In the genomic region with DNA sequence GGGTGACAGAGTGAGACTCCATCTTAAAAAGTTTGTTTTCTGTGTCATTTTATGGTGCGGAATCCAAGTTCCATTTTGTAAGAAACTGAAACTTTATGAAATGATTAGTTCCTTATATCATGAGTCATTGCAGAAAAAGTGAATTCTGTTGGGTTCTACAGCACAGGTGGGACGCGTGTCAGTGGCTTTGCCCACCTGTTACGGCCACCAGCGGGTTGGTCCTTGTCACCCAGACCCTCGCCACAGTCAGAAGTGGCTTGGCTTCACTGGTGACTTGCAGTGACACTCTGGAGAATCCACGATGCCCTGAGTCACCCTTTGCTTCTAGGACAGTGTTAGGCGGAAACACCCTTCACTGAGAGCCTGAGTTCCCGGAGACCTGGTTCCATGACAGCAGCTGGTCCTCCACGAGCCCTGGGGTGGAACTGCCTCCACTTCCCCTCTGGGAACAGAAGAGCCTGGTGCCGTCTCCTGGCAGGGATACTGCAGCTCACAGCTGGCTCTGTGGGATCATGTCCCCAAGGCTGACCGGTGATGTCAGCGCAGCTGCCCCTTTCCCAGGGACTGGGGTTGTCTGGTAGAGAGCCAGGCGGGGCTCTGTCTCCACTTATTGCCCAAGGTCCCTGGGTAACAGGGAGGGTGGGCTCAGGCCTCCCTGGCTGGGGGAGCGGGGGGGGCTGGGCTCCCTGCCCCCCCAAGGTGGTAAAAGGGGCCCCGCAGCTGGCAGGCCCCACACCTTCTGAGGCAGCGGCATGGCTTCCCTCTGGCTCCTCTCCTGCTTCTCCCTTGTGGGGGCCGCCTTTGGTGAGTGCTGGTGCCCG, we compare ENCODE assay signal across 8 cellular contexts. TPM values are rescaled to one million over a fixed set of nuclear protein-coding genes. Genes with fewer than 3 reads are reported as not detected.
DNase-seq lines count a peak whose midpoint lies in the region; ATAC-seq and TF ChIP-seq lines count a peak whose summit lies in the region.

A gene (plus strand): TSS at position 733 of the 821 bp plus-strand sequence. CDS start 20 bp downstream, at position 753.

- H3K4me1 Mint-ChIP-seq in activated naive CD4-positive, alpha-beta T cell treated with anti-CD3 and anti-CD28 coated beads, Interleukin-2, amount 10 ng/mL, durations not matched to agents 7 days and 5 days = peaks cover 14% of the 10 kb centered on the region
- H3K4me1 Mint-ChIP-seq in progenitor cell of endocrine pancreas (ENCODE audit: low read depth) (no peaks in the 10 kb centered on the region), glutamatergic neuron (ENCODE audit: low read depth, unreplicated experiment) (no peaks in the 10 kb centered on the region)

- DNase-seq in activated CD4-positive, alpha-beta T cell treated with anti-CD3 and anti-CD28 coated beads for 48 hours = peak; percentile 31
- DNase-seq in activated CD4-positive, alpha-beta T cell treated with anti-CD3 and anti-CD28 coated beads, Interleukin-2, amount 50 U/mL, for 4 hours = no peak
- DNase-seq in activated naive CD4-positive, alpha-beta T cell treated with anti-CD3 and anti-CD28 coated beads, Interleukin-2, amount 10 ng/mL, durations not matched to agents 7 days and 5 days = no peak
- DNase-seq in progenitor cell of endocrine pancreas (ENCODE audit: low spot score, unreplicated experiment) = no peak
- no peak for DNase-seq in LoVo (ENCODE audit: low spot score)
- DNase-seq in glutamatergic neuron = no peak
- DNase-seq in effector CD4-positive, alpha-beta T cell = no peak

- no peaks in the 10 kb centered on the region for H3K9me3 Mint-ChIP-seq in activated naive CD4-positive, alpha-beta T cell treated with anti-CD3 and anti-CD28 coated beads, Interleukin-2, amount 10 ng/mL, durations not matched to agents 7 days and 5 days
- H3K9me3 Mint-ChIP-seq in progenitor cell of endocrine pancreas (ENCODE audit: low read depth) (no peaks in the 10 kb centered on the region), glutamatergic neuron (ENCODE audit: unreplicated experiment) (peaks cover 11% of the 10 kb centered on the region)

- H3K27me3 Mint-ChIP-seq in activated naive CD4-positive, alpha-beta T cell treated with anti-CD3 and anti-CD28 coated beads, Interleukin-2, amount 10 ng/mL, durations not matched to agents 7 days and 5 days = peaks cover 1% of the 10 kb centered on the region
- H3K27me3 Mint-ChIP-seq in progenitor cell of endocrine pancreas (no peaks in the 10 kb centered on the region), glutamatergic neuron (ENCODE audit: unreplicated experiment) (peaks cover 7% of the 10 kb centered on the region)

- peak within 1 kb of the TSS; percentile 93 for H3K27ac Mint-ChIP-seq in activated naive CD4-positive, alpha-beta T cell treated with anti-CD3 and anti-CD28 coated beads, Interleukin-2, amount 10 ng/mL, durations not matched to agents 7 days and 5 days
- peak within 1 kb of the TSS; percentile 45 for H3K27ac Mint-ChIP-seq in progenitor cell of endocrine pancreas
- H3K27ac Mint-ChIP-seq in glutamatergic neuron (ENCODE audit: unreplicated experiment) = no peak within 1 kb of the TSS

- no peaks in the 10 kb centered on the region for H3K36me3 Mint-ChIP-seq in activated naive CD4-positive, alpha-beta T cell treated with anti-CD3 and anti-CD28 coated beads, Interleukin-2, amount 10 ng/mL, durations not matched to agents 7 days and 5 days
- H3K36me3 Mint-ChIP-seq in progenitor cell of endocrine pancreas (ENCODE audit: insufficient read depth) = no peaks in the 10 kb centered on the region
- H3K36me3 Mint-ChIP-seq in glutamatergic neuron (ENCODE audit: unreplicated experiment) = no peaks in the 10 kb centered on the region

- CTCF ChIA-PET in activated naive CD4-positive, alpha-beta T cell treated with anti-CD3 and anti-CD28 coated beads, Interleukin-2, amount 10 ng/mL, durations not matched to agents 7 days and 5 days (lab: Charles Lee) = interaction anchor here (1.4 to 3.7 kb wide), 2 partner anchors 15 to 19 kb away, joined by 4 to 31 read pairs; no protein-coding TSS in a partner anchor

- no peak for TF ChIP-seq CTCF in progenitor cell of endocrine pancreas (IDR thresholded peaks at IDR 0.05; ENCODE audit: unreplicated experiment)
- no peak for TF ChIP-seq CTCF in glutamatergic neuron (IDR thresholded peaks at IDR 0.05; ENCODE audit: partially characterized antibody, unreplicated experiment)

- H3K4me3 Mint-ChIP-seq in activated naive CD4-positive, alpha-beta T cell treated with anti-CD3 and anti-CD28 coated beads, Interleukin-2, amount 10 ng/mL, durations not matched to agents 7 days and 5 days = peak within 1 kb of the TSS; percentile 72
- H3K4me3 Mint-ChIP-seq in progenitor cell of endocrine pancreas (ENCODE audit: low read depth) = no peak within 1 kb of the TSS
- no peak within 1 kb of the TSS for H3K4me3 Mint-ChIP-seq in glutamatergic neuron (ENCODE audit: unreplicated experiment)

- peak; percentile 71 for ATAC-seq in HG02759 (IDR thresholded peaks at IDR 0.05; ENCODE audit: unreplicated experiment)

RNA-seq across cellular contexts. Expression of the gene that starts here (rescaled TPM):
- total RNA-seq in progenitor cell of endocrine pancreas (not detected in 2 replicates), glutamatergic neuron (ENCODE audit: unreplicated experiment) (not detected)
